Comparison of ENCODE assay signal across 8 cellular contexts in the genomic region with DNA sequence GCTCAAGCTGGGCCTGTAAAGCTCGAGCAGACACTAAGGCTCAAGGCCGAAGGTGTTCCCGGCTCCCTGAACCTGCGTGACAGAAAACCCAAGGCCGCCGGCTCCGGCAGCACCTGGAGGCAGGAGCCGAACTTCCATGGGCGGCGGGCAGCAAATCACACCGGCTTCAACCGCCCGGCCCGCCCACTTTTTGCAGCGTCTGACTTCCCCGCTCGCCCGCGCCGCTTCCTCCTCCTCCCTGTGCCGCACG. TPM values are rescaled to one million over a fixed set of nuclear protein-coding genes. Genes with fewer than 3 reads are reported as not detected.
DNase-seq lines count a peak whose midpoint lies in the region; ATAC-seq, FAIRE-seq and TF ChIP-seq lines count a peak whose summit lies in the region.

No MANE protein-coding gene starts in this region.

- no peaks in the 10 kb centered on the region for H3K27me3 Mint-ChIP-seq in activated CD4-positive, alpha-beta memory T cell treated with anti-CD3 and anti-CD28 coated beads, Interleukin-2, amount 10 ng/mL, durations not matched to agents 7 days and 5 days

- peak overlapping the region; percentile 83 for H3K4me3 Mint-ChIP-seq in activated CD4-positive, alpha-beta memory T cell treated with anti-CD3 and anti-CD28 coated beads, Interleukin-2, amount 10 ng/mL, durations not matched to agents 7 days and 5 days

- no peaks in the 10 kb centered on the region for H3K27me3 ChIP-seq in duodenal mucosa (ENCODE audit: control insufficient read depth in 1 of 2, insufficient read depth in 2 of 2, low read length in 2 of 2)

- POLR2A ChIA-PET in AG04449 (lab: Yijun Ruan, JAX), result interaction anchor here (0.7 to 1.3 kb wide), 3 partner anchors 8 to 14 kb away, joined by 3 to 6 read pairs (median 5); partner anchors contain the start of gene LETM1
- POLR2A ChIA-PET in activated CD4-positive, alpha-beta memory T cell treated with anti-CD3 and anti-CD28 coated beads, Interleukin-2, amount 10 ng/mL, durations not matched to agents 7 days and 5 days (lab: Charles Lee), result interaction anchor here (0.7 to 2.0 kb wide), 33 partner anchors 9 to 1333 kb away, joined by 3 to 100 read pairs (median 5); partner anchors contain the start of genes CTBP1, FGFR3, GAK and LETM1

- DNase-seq in AG04449 (ENCODE audit: low read depth, low spot score) (no peak), GM19239 (ENCODE audit: insufficient read length, low spot score) (peak; percentile 76), NCI-H526 treated with DMSO at 0.1 percent for 48 hours (lab: John Stamatoyannopoulos, UW) (peak; percentile 69), lung microvascular endothelial cell (ENCODE audit: low read depth in 2 of 2) (peak; percentile 86 to 90)
- peak; percentile 91 for DNase-seq in activated CD4-positive, alpha-beta memory T cell treated with anti-CD3 and anti-CD28 coated beads, Interleukin-2, amount 10 ng/mL, durations not matched to agents 7 days and 5 days
- DNase-seq in stimulated activated CD4-positive, alpha-beta T cell treated with anti-CD3 and anti-CD28 coated beads, TNF-alpha, amount 100 ng/mL, for 48 hours (ENCODE audit: low read depth in 3 of 3), result peak; percentile 67 to 84 (median 70)

- peak overlapping the region; percentile 63 to 85 for H3K9ac ChIP-seq in duodenal mucosa (ENCODE audit: low read depth in 1 of 2, low read length in 2 of 2)

- CTCF ChIA-PET in AG04449 (lab: Yijun Ruan, JAX), result interaction anchor here (0.6 to 1.4 kb wide), 4 partner anchors 8 to 28 kb away, joined by 3 to 4 read pairs (median 4); no protein-coding TSS in a partner anchor
- CTCF ChIA-PET in activated CD4-positive, alpha-beta memory T cell treated with anti-CD3 and anti-CD28 coated beads, Interleukin-2, amount 10 ng/mL, durations not matched to agents 7 days and 5 days (lab: Charles Lee), result interaction anchor here (1.7 kb wide), 2 partner anchors 13 to 29 kb away, joined by 11 to 12 read pairs; partner anchors contain the start of gene LETM1

- FAIRE-seq in GM19239 (lab: Jason Lieb, UNC), result peak; percentile 68

- H3K9me3 ChIP-seq in duodenal mucosa (ENCODE audit: control insufficient read depth in 1 of 2, low read length in 2 of 2), result no peaks in the 10 kb centered on the region

- H3K27ac Mint-ChIP-seq in activated CD4-positive, alpha-beta memory T cell treated with anti-CD3 and anti-CD28 coated beads, Interleukin-2, amount 10 ng/mL, durations not matched to agents 7 days and 5 days, result peak overlapping the region; percentile 92

- peak; percentile 49 for ATAC-seq in HG03439 (IDR thresholded peaks at IDR 0.05; ENCODE audit: unreplicated experiment)

- H3K36me3 Mint-ChIP-seq in activated CD4-positive, alpha-beta memory T cell treated with anti-CD3 and anti-CD28 coated beads, Interleukin-2, amount 10 ng/mL, durations not matched to agents 7 days and 5 days (ENCODE audit: low read depth), result peaks cover 21% of the 10 kb centered on the region

- H3K4me1 Mint-ChIP-seq in activated CD4-positive, alpha-beta memory T cell treated with anti-CD3 and anti-CD28 coated beads, Interleukin-2, amount 10 ng/mL, durations not matched to agents 7 days and 5 days, result peaks cover 46% of the 10 kb centered on the region

- H3K9me3 Mint-ChIP-seq in activated CD4-positive, alpha-beta memory T cell treated with anti-CD3 and anti-CD28 coated beads, Interleukin-2, amount 10 ng/mL, durations not matched to agents 7 days and 5 days, result no peaks in the 10 kb centered on the region

- peak overlapping the region; percentile 99 for H3K27ac ChIP-seq in duodenal mucosa (ENCODE audit: low read depth, low read length)

- no peaks in the 10 kb centered on the region for H3K36me3 ChIP-seq in duodenal mucosa (ENCODE audit: control insufficient read depth in 1 of 2, insufficient read depth in 2 of 2, low read length in 2 of 2)

- TF ChIP-seq CTCF in AG04449 (IDR thresholded peaks at IDR 0.05; ENCODE audit: insufficient read depth, low read length, missing control alignments), result no peak

- peaks cover 57 to 63% of the 10 kb centered on the region in 2 donors for H3K4me1 ChIP-seq in duodenal mucosa (ENCODE audit: control insufficient read depth in 1 of 2, insufficient read depth in 2 of 2, low read length in 2 of 2)

- H3K4me3 ChIP-seq in AG04449 (ENCODE audit: low read depth, low read length) (peak overlapping the region; percentile 72), duodenal mucosa (ENCODE audit: low read depth in 1 of 2, low read length in 2 of 2) (peak overlapping the region; percentile 73 to 77)

RNA-seq across cellular contexts. Expression of gene NSD2, which starts 0.9 kb away (rescaled TPM):
- total RNA-seq in activated CD4-positive, alpha-beta memory T cell treated with anti-CD3 and anti-CD28 coated beads, Interleukin-2, amount 10 ng/mL, durations not matched to agents 7 days and 5 days, result 100 to 1,000 TPM; 235 to 248 TPM
- 29.9 and 32.7 TPM in 2 replicates for total RNA-seq in lung microvascular endothelial cell

RNA-seq across cellular contexts. Expression of gene LETM1, which starts 14.3 kb away (rescaled TPM):
- 10 to 100 TPM; 36.6 to 39.3 TPM for total RNA-seq in activated CD4-positive, alpha-beta memory T cell treated with anti-CD3 and anti-CD28 coated beads, Interleukin-2, amount 10 ng/mL, durations not matched to agents 7 days and 5 days
- 48.6 and 70.2 TPM in 2 replicates for total RNA-seq in lung microvascular endothelial cell
